Comparison of ENCODE assay signal across 8 cellular contexts in the genomic region with DNA sequence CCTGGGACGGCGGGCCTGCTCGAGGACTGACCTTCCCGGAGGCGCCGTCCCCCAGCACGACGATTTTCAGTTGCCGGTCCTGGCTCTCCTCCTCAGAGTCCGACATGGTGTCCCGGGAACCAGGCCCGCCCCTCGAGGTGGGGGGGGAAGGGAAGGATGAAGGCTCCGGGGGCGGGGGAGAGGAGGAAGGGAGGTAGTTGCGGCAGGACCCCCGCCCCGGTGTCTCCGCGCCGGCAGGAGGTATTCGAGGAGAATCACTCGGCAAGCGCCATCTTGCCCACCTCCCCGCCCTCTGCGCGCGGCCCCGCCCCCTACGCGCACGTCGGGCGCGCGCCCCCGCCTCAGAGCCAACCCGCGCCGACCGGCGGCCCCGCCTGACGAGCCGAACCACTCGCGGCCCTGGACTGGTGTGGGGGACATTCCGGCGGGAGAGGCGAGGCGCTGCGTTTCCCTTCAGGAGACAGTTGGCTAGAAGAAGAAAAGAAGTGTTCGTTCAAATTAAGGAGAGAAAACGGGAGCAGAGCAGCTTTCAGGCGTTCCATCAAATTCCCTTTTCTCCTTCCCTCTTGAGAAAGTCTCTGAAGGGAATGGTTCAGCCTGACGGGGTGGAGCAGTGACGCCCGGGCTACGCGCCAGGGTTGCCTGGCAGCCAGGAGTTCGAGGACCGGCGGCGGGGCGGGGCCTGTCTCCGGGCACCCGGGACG. TPM values are rescaled to one million over a fixed set of nuclear protein-coding genes. Genes with fewer than 3 reads are reported as not detected.
A peak's percentile ranks its signal among the peaks of the same experiment; 100 is the strongest.
DNase-seq lines count a peak whose midpoint lies in the region; ATAC-seq, FAIRE-seq and TF ChIP-seq lines count a peak whose summit lies in the region.

Gene RAB28, minus strand, starts transcription at position 296 of the 704 bp plus-strand sequence.

- FAIRE-seq in pancreas (lab: Jason Lieb, UNC), result no peak

- H3K4me3 ChIP-seq in adipocyte (ENCODE audit: low read length) (peak within 1 kb of the TSS; percentile 84), pancreas (peak within 1 kb of the TSS; percentile 60 to 93 (median 82)), thyroid gland (replicated peaks in 1 of 3) (peak within 1 kb of the TSS; percentile 77 to 91 (median 89))

- H3K36me3 ChIP-seq in adipocyte (ENCODE audit: control insufficient read depth, insufficient read depth, low read length, severe bottlenecking) (no peaks in the 10 kb centered on the region), pancreas (no peaks in the 10 kb centered on the region), thyroid gland (no peaks in the 10 kb centered on the region)

- H3K9ac ChIP-seq in adipocyte (ENCODE audit: low read length), result peak within 1 kb of the TSS; percentile 95

- ATAC-seq in HG02852 (IDR thresholded peaks at IDR 0.05; ENCODE audit: unreplicated experiment), result peak; percentile 97
- ATAC-seq in Right ventricle myocardium superior (ENCODE audit: poor library complexity), result peak; percentile 100
- peak; percentile 97 to 99 (median 99) for ATAC-seq in pancreas

- TF ChIP-seq CTCF in GM13976 (IDR thresholded peaks at IDR 0.05; ENCODE audit: borderline replicate concordance, control extremely low read depth, extremely low read depth, insufficient read depth, missing control alignments), result no peak
- TF ChIP-seq CTCF in pancreas (IDR thresholded peaks at IDR 0.05), result no peak
- TF ChIP-seq CTCF in thyroid gland (IDR thresholded peaks at IDR 0.05), result no peak

- H3K27ac ChIP-seq in pancreas (peak within 1 kb of the TSS; percentile 82 to 95 (median 90)), thyroid gland (peak within 1 kb of the TSS; percentile 88 to 98 (median 90))

- H3K27me3 ChIP-seq in adipocyte (replicated peaks; ENCODE audit: control insufficient read depth, insufficient read depth, low read length), result no peaks in the 10 kb centered on the region
- no peaks in the 10 kb centered on the region for H3K27me3 ChIP-seq in pancreas
- no peaks in the 10 kb centered on the region for H3K27me3 ChIP-seq in thyroid gland

- H3K9me3 ChIP-seq in adipocyte (ENCODE audit: control insufficient read depth, low read length) (no peaks in the 10 kb centered on the region), pancreas (no peaks in the 10 kb centered on the region), thyroid gland (no peaks in the 10 kb centered on the region)

- intact Hi-C loops in Right ventricle myocardium superior (cut with DNase I), result no loop called here
- intact Hi-C loops in pancreas (cut with DNase I), result no loop called here
- intact Hi-C loops in thyroid gland (cut with DNase I), result no loop called here

- peak; percentile 92 for DNase-seq in GM13976 (ENCODE audit: low spot score)
- peak; percentile 16 for DNase-seq in NCI-H1436 treated with DMSO at 0.1 percent for 48 hours (lab: John Stamatoyannopoulos, UW)
- DNase-seq in T follicular helper cell (ENCODE audit: low read depth), result peak; percentile 91
- peak; percentile 97 for DNase-seq in adipocyte (ENCODE audit: low read depth)
- DNase-seq in Right ventricle myocardium superior, result peak; percentile 97
- peak; percentile 91 to 97 (median 94) for DNase-seq in pancreas
- DNase-seq in thyroid gland, result peak; percentile 94 to 96

- WGBS in pancreas, 2 donors, result 0% methylated on average over 55 to 68 of the region's 68 CpGs
- WGBS in thyroid gland, 2 donors, result 0% methylated on average over 26 to 37 of the region's 68 CpGs

- peaks cover 26% of the 10 kb centered on the region for H3K4me1 ChIP-seq in adipocyte (ENCODE audit: control insufficient read depth, insufficient read depth, low read length)
- H3K4me1 ChIP-seq in pancreas, result peaks cover 0 to 8% (median 4%) of the 10 kb centered on the region in 3 donors
- peaks cover 10 to 12% of the 10 kb centered on the region in 2 donors for H3K4me1 ChIP-seq in thyroid gland

- TF ChIP-seq POLR2A in thyroid gland (IDR thresholded peaks at IDR 0.05), result peak in 1 of 2 donors; percentile 81

- in situ Hi-C loops in GM13976 (cut with MboI; ENCODE audit: low sequenced_read_pairs, unreplicated experiment), result no loop called here

RNA-seq across cellular contexts. Expression of gene RAB28, which starts in this region (rescaled TPM):
- total RNA-seq in Right ventricle myocardium superior (20.5 TPM), pancreas (1 to 10 TPM; 2.9 to 6.9 (median 4.6) TPM), thyroid gland (10 to 100 TPM; 25.1 to 30.0 (median 25.4) TPM)
- 10 to 100 TPM in 1 of 2 donors, 1 to 10 TPM in 1; 6.5 to 10.5 TPM for polyA plus RNA-seq in pancreas

Comparison
In these comparisons a context has a peak if more than half of its experiments do, and no peak if none do; other contexts are left out.
1. Peak in every context shown above with its lines: DNase-seq, ATAC-seq, H3K4me3 ChIP-seq and H3K27ac ChIP-seq.
2. DNase-seq: peak in every context shown above with its lines; median percentile 97 in adipocyte; 97 in Right ventricle myocardium superior; 95 in thyroid gland; 94 in pancreas; 92 in GM13976; 91 in T follicular helper cell; 16 in NCI-H1436 treated with DMSO at 0.1 percent for 48 hours.